ENCODE assay signal across 9 cellular contexts in the genomic region with DNA sequence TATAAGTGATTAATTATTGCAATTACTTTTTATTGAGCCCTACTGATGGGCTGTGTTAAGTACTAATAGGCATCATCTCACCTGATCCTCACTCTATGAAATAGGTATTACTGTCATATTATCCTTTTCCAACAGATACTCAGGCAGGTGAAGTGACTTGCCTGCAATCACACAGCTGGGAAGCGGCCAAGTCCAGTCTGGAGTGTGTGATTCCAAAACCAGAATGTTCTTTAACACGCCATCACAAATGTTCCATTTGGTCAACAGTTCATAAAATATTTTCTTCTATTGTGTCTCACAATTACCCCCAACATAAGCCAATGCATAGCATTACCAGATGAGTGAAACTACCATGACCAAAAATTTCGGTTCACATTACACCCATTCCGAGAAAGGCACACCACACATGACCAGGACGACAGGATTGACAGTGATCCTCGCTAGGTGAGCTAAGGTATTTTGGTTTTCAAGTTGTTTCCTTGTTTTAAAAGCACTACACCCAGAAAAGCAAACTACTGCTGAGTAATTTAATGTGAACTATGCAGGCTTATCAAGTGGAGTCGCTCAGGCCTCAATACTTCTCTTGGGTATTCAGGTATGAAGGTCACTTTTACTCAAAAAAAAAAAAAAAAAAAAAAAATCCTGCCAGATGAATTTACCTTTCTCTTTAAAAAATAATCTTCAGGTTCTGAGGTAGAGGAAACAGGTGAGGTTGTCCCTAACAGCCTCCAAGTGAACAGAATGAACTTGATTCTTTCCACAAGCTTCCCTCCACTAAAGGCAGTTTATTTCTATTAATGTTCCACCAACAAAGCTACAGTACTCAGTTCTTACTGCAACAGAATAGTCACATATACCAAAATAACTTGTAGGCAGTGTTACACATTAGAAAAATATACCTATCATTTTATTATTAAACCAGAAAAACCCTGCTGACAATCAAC. TPM values are rescaled to one million over a fixed set of nuclear protein-coding genes. Genes with fewer than 3 reads are reported as not detected.
DNase-seq lines count a peak whose midpoint lies in the region; ATAC-seq, FAIRE-seq and TF ChIP-seq lines count a peak whose summit lies in the region.
"Had no signal": no experiment of that assay in that cellular context is flagged by ENCODE, and none has a peak within 500 bp of the region (broad histone marks: within the 10 kb centered on the region; RNA-seq: fewer than 3 reads in every experiment).

No MANE protein-coding gene starts in this region.

- 74% methylated on average over 7 of the region's 7 CpGs for WGBS in GM12878 (ENCODE audit: insufficient coverage, insufficient replicate concordance, low lambda C conversion rate, missing lambda C conversion rate)
- WGBS in HepG2 (ENCODE audit: low lambda C conversion rate), result 74% methylated on average over 7 of the region's 7 CpGs
- 31 to 59% (median 44%) methylated on average over 7 of the region's 7 CpGs for WGBS in stomach, 5 donors

- H3K9me3 Mint-ChIP-seq in activated CD4-positive, alpha-beta T cell treated with anti-CD3 and anti-CD28 coated beads, Interleukin-2, amount 10 ng/mL, durations not matched to agents 7 days and 5 days, result peaks cover 6% of the 10 kb centered on the region

- no peak overlapping the region for H3K9ac ChIP-seq in GM12878 (ENCODE audit: control insufficient read depth, insufficient read depth, low read length)
- peak overlapping the region; percentile 89; the same call in 1 of the 2 replicates for H3K9ac ChIP-seq in HepG2 (ENCODE audit: insufficient read depth, low read depth, low read length)

- peak overlapping the region; percentile 34 for H3K4me3 Mint-ChIP-seq in activated CD4-positive, alpha-beta T cell treated with anti-CD3 and anti-CD28 coated beads, Interleukin-2, amount 10 ng/mL, durations not matched to agents 7 days and 5 days

- H3K4me1 Mint-ChIP-seq in activated CD4-positive, alpha-beta T cell treated with anti-CD3 and anti-CD28 coated beads, Interleukin-2, amount 10 ng/mL, durations not matched to agents 7 days and 5 days, result peaks cover 84% of the 10 kb centered on the region

- H3K27me3 Mint-ChIP-seq in activated CD4-positive, alpha-beta T cell treated with anti-CD3 and anti-CD28 coated beads, Interleukin-2, amount 10 ng/mL, durations not matched to agents 7 days and 5 days, result peaks cover 7% of the 10 kb centered on the region

- H3K4me3 ChIP-seq in GM12878, result peak overlapping the region; percentile 69
- peak overlapping the region in 2 of 3 experiments; percentile 58 to 79; a peak in 4 of 6 replicates for H3K4me3 ChIP-seq in HepG2 (replicated peaks in 1 of 3; ENCODE audit: insufficient read depth in 1 of 3, low read depth in 2 of 3, low read length in 3 of 3)
- peak overlapping the region; percentile 62 to 97 (median 82) for H3K4me3 ChIP-seq in stomach

- H3K27ac ChIP-seq in GM12878 (ENCODE audit: control insufficient read depth, insufficient read depth), result peak overlapping the region; percentile 40
- H3K27ac ChIP-seq in HepG2 (ENCODE audit: extremely low read length, insufficient read depth, low read length), result no peak overlapping the region
- peak overlapping the region; percentile 35 to 99 (median 97) for H3K27ac ChIP-seq in stomach

- FAIRE-seq in GM12878 (lab: Jason Lieb, UNC) (peak; percentile 74), HepG2 (lab: Jason Lieb, UNC) (no peak)

- CTCF ChIA-PET in activated CD4-positive, alpha-beta T cell treated with anti-CD3 and anti-CD28 coated beads, Interleukin-2, amount 10 ng/mL, durations not matched to agents 7 days and 5 days (lab: Charles Lee), result interaction anchor here (1.2 to 1.5 kb wide), 2 partner anchors 8 to 49 kb away, joined by 3 to 5 read pairs; no protein-coding TSS in a partner anchor
- CTCF ChIA-PET in GM12878 (lab: Yijun Ruan, JAX) (interaction anchor here (0.6 to 12.3 kb wide), 11 partner anchors 8 to 1969 kb away, joined by 3 to 107 read pairs (median 5); no protein-coding TSS in a partner anchor), HepG2 (lab: Yijun Ruan, JAX; ENCODE audit: low intra/inter-chr PET ratio, low total read pairs) (no interaction called here)

- DNase-seq in activated CD4-positive, alpha-beta T cell treated with anti-CD3 and anti-CD28 coated beads, Interleukin-2, amount 10 ng/mL, durations not matched to agents 7 days and 5 days, result no peak
- no peak for DNase-seq in activated CD4-positive, alpha-beta T cell treated with anti-CD3 and anti-CD28 coated beads for 4 hours
- no peak for DNase-seq in GM12878 (ENCODE audit: low read depth, low spot score)
- DNase-seq in HepG2 (ENCODE audit: low spot score), result no peak
- DNase-seq in stomach, result peak; percentile 65
- no peak for DNase-seq in NAMALWA (ENCODE audit: low spot score)
- no peak for DNase-seq in NCI-H524 treated with DMSO at 0.1 percent for 48 hours (lab: John Stamatoyannopoulos, UW)
- no peak for DNase-seq in AG20443 (ENCODE audit: low spot score)
- DNase-seq: activated effector memory CD4-positive, alpha-beta T cell treated with anti-CD3 and anti-CD28 coated beads, Interleukin-2, amount 50 U/mL, for 16 hours had no signal

- in situ Hi-C loops in GM12878 (cut with MboI), result no loop called here
- in situ Hi-C loops in HepG2 (cut with HindIII; ENCODE audit: extremely low pct_ligation_motif_present, low pct_unique_long_range_greater_than_20kb), result no loop called here

- SMC1A ChIA-PET in GM12878 (lab: Charles Lee; ENCODE audit: uncharacterized antibody, unreplicated experiment), result interaction anchor here (0.6 to 3.0 kb wide), 8 partner anchors 7 to 1092 kb away, joined by 3 to 31 read pairs (median 6); no protein-coding TSS in a partner anchor

- RAD21 ChIA-PET in GM12878 (lab: Charles Lee; ENCODE audit: unreplicated experiment), result interaction anchor here (0.7 to 3.0 kb wide), 11 partner anchors 7 to 99 kb away, joined by 3 to 18 read pairs (median 6); no protein-coding TSS in a partner anchor

- POLR2A ChIA-PET in activated CD4-positive, alpha-beta T cell treated with anti-CD3 and anti-CD28 coated beads, Interleukin-2, amount 10 ng/mL, durations not matched to agents 7 days and 5 days (lab: Charles Lee), result interaction anchor here (0.6 kb wide), 1 partner anchor 470 kb away, joined by 3 read pairs; no protein-coding TSS in a partner anchor
- POLR2A ChIA-PET in GM12878 (lab: Charles Lee) (interaction anchor here (0.5 to 3.8 kb wide), 7 partner anchors 10 to 520 kb away, joined by 3 to 15 read pairs (median 4); a partner anchor contains a TSS), HepG2 (lab: Yijun Ruan, JAX) (interaction anchor here (0.7 kb wide), 1 partner anchor 54 kb away, joined by 5 read pairs; no protein-coding TSS in a partner anchor)

- no peak for TF ChIP-seq EP300 in GM12878 (IDR thresholded peaks at IDR 0.05; ENCODE audit: borderline replicate concordance in 1 of 2, control insufficient read depth in 1 of 2, low read depth in 2 of 2, low read length in 2 of 2)
- no peak for TF ChIP-seq EP300 in HepG2 (IDR thresholded peaks at IDR 0.05; ENCODE audit: low read depth in 2 of 2, low read length in 2 of 2)
- TF ChIP-seq EP300 in HepG2 (CRISPR knock-in tag; IDR thresholded peaks at IDR 0.05; ENCODE audit: borderline replicate concordance), result no peak
- TF ChIP-seq EP300 in stomach (IDR thresholded peaks at IDR 0.05), result no peak

- no peaks in the 10 kb centered on the region for H3K27me3 ChIP-seq in GM12878 (replicated peaks in 1 of 2; ENCODE audit: control insufficient read depth in 2 of 2, insufficient read depth in 2 of 2, low read length in 1 of 2)
- no peaks in the 10 kb centered on the region; a peak in 1 of 5 replicates for H3K27me3 ChIP-seq in HepG2 (ENCODE audit: control insufficient read depth in 1 of 2, insufficient read depth in 2 of 2, low read length in 2 of 2)
- H3K27me3 ChIP-seq in stomach, result no peaks in the 10 kb centered on the region

- no peaks in the 10 kb centered on the region; the same call in 2 of the 3 replicates for H3K9me3 ChIP-seq in GM12878 (replicated peaks; ENCODE audit: control insufficient read depth, insufficient read depth, low read length)
- H3K9me3 ChIP-seq in HepG2 (ENCODE audit: low read length), result no peaks in the 10 kb centered on the region
- H3K9me3 ChIP-seq in stomach, result no peaks in the 10 kb centered on the region

- H2AFZ ChIP-seq in GM12878 (ENCODE audit: control insufficient read depth, low read depth, low read length) (no peak overlapping the region), HepG2 (ENCODE audit: low read length) (no peak overlapping the region)

- TF ChIP-seq POLR2A in GM12878 (IDR thresholded peaks at IDR 0.05; ENCODE audit: low read depth, low read length) (no peak), HepG2 (IDR thresholded peaks at IDR 0.05; ENCODE audit: insufficient read depth in 1 of 2, low read depth in 2 of 2, low read length in 2 of 2) (no peak), stomach (IDR thresholded peaks at IDR 0.05) (no peak)

- H4K20me1 ChIP-seq in GM12878 (ENCODE audit: control insufficient read depth, insufficient read depth) (no peaks in the 10 kb centered on the region; the same call in 1 of the 2 replicates), HepG2 (ENCODE audit: insufficient read depth, low read length) (peaks cover 6% of the 10 kb centered on the region; the same call in 1 of the 2 replicates)

- H3K27ac Mint-ChIP-seq in activated CD4-positive, alpha-beta T cell treated with anti-CD3 and anti-CD28 coated beads, Interleukin-2, amount 10 ng/mL, durations not matched to agents 7 days and 5 days, result no peak overlapping the region

- H3K4me2 ChIP-seq in GM12878 (ENCODE audit: control insufficient read depth, insufficient read depth) (peak overlapping the region; percentile 81), HepG2 (ENCODE audit: low read depth, low read length) (peak overlapping the region; percentile 62)

- TF ChIP-seq CTCF in GM12878 (IDR thresholded peaks at IDR 0.05 in 2 of 3, conservative IDR thresholded peaks at IDR 0.05 in 1 of 3; ENCODE audit: control insufficient read depth in 2 of 3, extremely low read depth in 1 of 3, insufficient read depth in 1 of 3, low read depth in 3 of 3, low read length in 3 of 3) (no peak), HepG2 (CRISPR knock-in tag; IDR thresholded peaks at IDR 0.05) (no peak), stomach (IDR thresholded peaks at IDR 0.05) (no peak)

- BruUV-seq in GM12878 (replicated peaks; lab: Mats Ljungman, UMichigan), result TSS peak; percentile 96
- TSS peak; percentile 34 for BruUV-seq in HepG2 (replicated peaks; lab: Mats Ljungman, UMichigan)

- H3K79me2 ChIP-seq in GM12878 (ENCODE audit: control insufficient read depth, insufficient read depth, low read length) (peaks cover 57% of the 10 kb centered on the region), HepG2 (ENCODE audit: insufficient read depth, low read length) (peaks cover 62% of the 10 kb centered on the region)

- H3K4me1 ChIP-seq in GM12878 (ENCODE audit: control insufficient read depth, insufficient read depth, low read length) (peaks cover 35% of the 10 kb centered on the region), HepG2 (ENCODE audit: insufficient read depth, low read length) (peaks cover 74% of the 10 kb centered on the region), stomach (peaks cover 65 to 85% (median 74%) of the 10 kb centered on the region in 4 donors)

- peaks cover 29% of the 10 kb centered on the region for H3K36me3 Mint-ChIP-seq in activated CD4-positive, alpha-beta T cell treated with anti-CD3 and anti-CD28 coated beads, Interleukin-2, amount 10 ng/mL, durations not matched to agents 7 days and 5 days (ENCODE audit: low read depth)

- TF ChIP-seq RAD21 in GM12878 (IDR thresholded peaks at IDR 0.05; ENCODE audit: insufficient read depth, low read depth, low read length) (no peak), HepG2 (CRISPR knock-in tag; IDR thresholded peaks at IDR 0.05) (no peak)

- peak; percentile 52 for ATAC-seq in GM12878
- no peak for ATAC-seq in HepG2

- intact Hi-C loops in GM12878 (cut with micrococcal nuclease; ENCODE audit: unreplicated experiment) (loop anchor here (2.0 kb wide), 1 partner anchor 59 kb away; no protein-coding TSS in a partner anchor), HepG2 (cut with micrococcal nuclease; ENCODE audit: unreplicated experiment) (no loop called here), stomach (cut with DNase I; ENCODE audit: low total_unique reads) (no loop called here)

- H3K36me3 ChIP-seq in GM12878 (ENCODE audit: control insufficient read depth in 2 of 2, insufficient read depth in 2 of 2, low read length in 1 of 2) (no peaks in the 10 kb centered on the region), HepG2 (replicated peaks in 1 of 2; ENCODE audit: control insufficient read depth in 1 of 2, insufficient read depth in 2 of 2, low read length in 2 of 2) (no peaks in the 10 kb centered on the region; a peak in 1 of 5 replicates), stomach (no peaks in the 10 kb centered on the region)

RNA-seq across cellular contexts. Expression of a gene that starts 2.4 kb away (rescaled TPM):
- 10 to 100 TPM; 23.0 to 23.7 TPM for total RNA-seq in activated CD4-positive, alpha-beta T cell treated with anti-CD3 and anti-CD28 coated beads, Interleukin-2, amount 10 ng/mL, durations not matched to agents 7 days and 5 days
- total RNA-seq in GM12878 (2013; cell fraction: nucleolus; rRNA removed), result 54.9 and 58.5 TPM in 2 replicates
- 47.5 and 53.3 TPM in 2 replicates for total RNA-seq in GM12878 (2014; rRNA removed)
- 22.3 and 26.5 TPM in 2 replicates for total RNA-seq in GM12878 (2014; rRNA removed; fragmentation: Illumina TruSeq; extraction: Trizol)
- total RNA-seq in GM12878 (2021), result 68.6 and 68.7 TPM in 2 replicates
- polyA plus RNA-seq in GM12878 (2011; ENCODE audit: low read depth), result 7.5 TPM
- polyA plus RNA-seq in GM12878 (2011; rRNA removed), result 11.7 and 13.0 TPM in 2 replicates
- 22.7 and 26.9 TPM in 2 replicates for polyA plus RNA-seq in GM12878 (2011; cell fraction: cytosol; rRNA removed)
- 24.3 and 28.7 TPM in 2 replicates for polyA plus RNA-seq in GM12878 (2011; cell fraction: nucleus; rRNA removed)
- polyA plus RNA-seq in GM12878 (2012), result 18.5 and 21.4 TPM in 2 replicates
- 20.1 and 29.5 TPM in 2 replicates for polyA plus RNA-seq in GM12878 (2014; fragmentation: Illumina TruSeq; extraction: Trizol)
- 1 to 10 TPM in 1 of 2 experiments, under 1 TPM in 1; 0.66 to 1.7 TPM for polyA plus RNA-seq in GM12878 (2014; fragmentation: Nextera tagmentation; extraction: Ambion mirVana)
- 54.0 and 63.8 TPM in 2 replicates for polyA plus RNA-seq in GM12878 (2014; rRNA removed)
- polyA plus RNA-seq in GM12878 (2016; fragmentation: Nextera tagmentation; extraction: Ambion mirVana), result 10 to 100 TPM; 49.7 to 52.6 TPM
- polyA minus RNA-seq in GM12878 (2011; rRNA and poly(A)+ RNA removed), result 10.7 and 17.4 TPM in 2 replicates
- polyA minus RNA-seq in GM12878 (2011; cell fraction: cytosol; rRNA and poly(A)+ RNA removed), result 11.3 and 11.4 TPM in 2 replicates
- 8.9 and 18.9 TPM in 2 replicates for polyA minus RNA-seq in GM12878 (2011; cell fraction: nucleus; rRNA and poly(A)+ RNA removed)
- 5.3 TPM in 2 replicates for total RNA-seq in HepG2 (2016; rRNA removed; fragmentation: Illumina TruSeq; extraction: Trizol)
- 1.5 and 1.6 TPM in 2 replicates for total RNA-seq in HepG2 (2016; cell fraction: cytosol; rRNA removed; fragmentation: Illumina TruSeq; extraction: Trizol; ENCODE audit: low read depth)
- 4.0 and 5.3 TPM in 2 replicates for total RNA-seq in HepG2 (2016; cell fraction: insoluble cytoplasmic fraction; rRNA removed; fragmentation: Illumina TruSeq; extraction: Trizol)
- total RNA-seq in HepG2 (2016; cell fraction: membrane; rRNA removed; fragmentation: Illumina TruSeq; extraction: Trizol), result 5.1 and 5.2 TPM in 2 replicates
- total RNA-seq in HepG2 (2016; cell fraction: nucleus; rRNA removed; fragmentation: Illumina TruSeq; extraction: Trizol), result 3.6 and 4.5 TPM in 2 replicates
- 4.6 and 4.8 TPM in 2 replicates for polyA plus RNA-seq in HepG2 (2011; rRNA removed)
- 7.4 and 7.7 TPM in 2 replicates for polyA plus RNA-seq in HepG2 (2011; cell fraction: cytosol; rRNA removed)
- polyA plus RNA-seq in HepG2 (2011; cell fraction: nucleus; rRNA removed), result 7.8 and 10.1 TPM in 2 replicates
- 4.7 and 5.8 TPM in 2 replicates for polyA plus RNA-seq in HepG2 (2012)
- polyA plus RNA-seq in HepG2 (2016; cell fraction: cytosol; fragmentation: Illumina TruSeq; extraction: Trizol; ENCODE audit: low read depth), result 1.9 and 2.0 TPM in 2 replicates
- polyA plus RNA-seq in HepG2 (2016; cell fraction: insoluble cytoplasmic fraction; fragmentation: Illumina TruSeq; extraction: Trizol; ENCODE audit: low read depth), result 6.9 and 8.5 TPM in 2 replicates
- polyA plus RNA-seq in HepG2 (2016; cell fraction: membrane; fragmentation: Illumina TruSeq; extraction: Trizol; ENCODE audit: low read depth), result 4.4 and 4.6 TPM in 2 replicates
- 8.1 and 10.3 TPM in 2 replicates for polyA plus RNA-seq in HepG2 (2016; cell fraction: nucleus; fragmentation: Illumina TruSeq; extraction: Trizol; ENCODE audit: insufficient read depth, low read depth)
- polyA minus RNA-seq in HepG2 (2011; rRNA and poly(A)+ RNA removed; ENCODE audit: low replicate concordance), result 7.0 and 9.7 TPM in 2 replicates
- 6.2 and 6.3 TPM in 2 replicates for polyA minus RNA-seq in HepG2 (2011; cell fraction: cytosol; rRNA and poly(A)+ RNA removed)
- 8.0 and 8.7 TPM in 2 replicates for polyA minus RNA-seq in HepG2 (2011; cell fraction: nucleus; rRNA and poly(A)+ RNA removed)
- total RNA-seq in stomach, result 100 to 1,000 TPM in 1 of 5 donors, 10 to 100 TPM in 4; 13.4 to 105 (median 68.5) TPM
- polyA plus RNA-seq in stomach, result 10 to 100 TPM; 31.3 to 44.0 (median 37.1) TPM

RNA-seq across cellular contexts. Expression of a gene that starts 58.2 kb away (rescaled TPM):
- total RNA-seq in activated CD4-positive, alpha-beta T cell treated with anti-CD3 and anti-CD28 coated beads, Interleukin-2, amount 10 ng/mL, durations not matched to agents 7 days and 5 days, result 10 to 100 TPM; 30.7 to 32.7 TPM
- 18.6 and 21.9 TPM in 2 replicates for total RNA-seq in GM12878 (2013; cell fraction: nucleolus; rRNA removed)
- total RNA-seq in GM12878 (2014; rRNA removed) (23.3 and 27.7 TPM in 2 replicates), GM12878 (2014; rRNA removed; fragmentation: Illumina TruSeq; extraction: Trizol) (6.9 and 10.2 TPM in 2 replicates), GM12878 (2021) (20.7 and 21.7 TPM in 2 replicates), HepG2 (2016; rRNA removed; fragmentation: Illumina TruSeq; extraction: Trizol) (8.2 and 18.4 TPM in 2 replicates), stomach (100 to 1,000 TPM in 4 of 5 donors, 10 to 100 TPM in 1; 67.6 to 395 (median 160) TPM)
- polyA plus RNA-seq in GM12878 (2011; ENCODE audit: low read depth), result 3.2 TPM
- polyA plus RNA-seq in GM12878 (2011; rRNA removed) (1.1 and 1.6 TPM in 2 replicates), GM12878 (2014; fragmentation: Illumina TruSeq; extraction: Trizol) (3.4 and 10.4 TPM in 2 replicates), GM12878 (2014; fragmentation: Nextera tagmentation; extraction: Ambion mirVana) (under 1 TPM; 0.18 to 0.35 TPM), GM12878 (2014; rRNA removed) (19.9 and 20.8 TPM in 2 replicates), GM12878 (2016; fragmentation: Nextera tagmentation; extraction: Ambion mirVana) (10 to 100 TPM; 12.9 to 14.4 TPM), HepG2 (2011; rRNA removed) (25.5 and 36.0 TPM in 2 replicates), stomach (10 to 100 TPM; 52.1 to 69.6 (median 68.8) TPM)
- 1.1 and 3.2 TPM in 2 replicates for polyA plus RNA-seq in GM12878 (2011; cell fraction: cytosol; rRNA removed)
- polyA plus RNA-seq in GM12878 (2011; cell fraction: nucleus; rRNA removed), result 17.7 and 27.4 TPM in 2 replicates
- polyA plus RNA-seq in GM12878 (2012), result 5.7 and 6.6 TPM in 2 replicates
- polyA minus RNA-seq in GM12878 (2011; rRNA and poly(A)+ RNA removed), result 1.9 and 5.3 TPM in 2 replicates
- 1.1 and 1.2 TPM in 2 replicates for polyA minus RNA-seq in GM12878 (2011; cell fraction: cytosol; rRNA and poly(A)+ RNA removed)
- polyA minus RNA-seq in GM12878 (2011; cell fraction: nucleus; rRNA and poly(A)+ RNA removed), result 3.9 and 4.6 TPM in 2 replicates
- 2.2 and 2.5 TPM in 2 replicates for total RNA-seq in HepG2 (2016; cell fraction: cytosol; rRNA removed; fragmentation: Illumina TruSeq; extraction: Trizol; ENCODE audit: low read depth)
- 6.5 and 17.6 TPM in 2 replicates for total RNA-seq in HepG2 (2016; cell fraction: insoluble cytoplasmic fraction; rRNA removed; fragmentation: Illumina TruSeq; extraction: Trizol)
- 4.3 and 5.1 TPM in 2 replicates for total RNA-seq in HepG2 (2016; cell fraction: membrane; rRNA removed; fragmentation: Illumina TruSeq; extraction: Trizol)
- 19.5 and 20.1 TPM in 2 replicates for total RNA-seq in HepG2 (2016; cell fraction: nucleus; rRNA removed; fragmentation: Illumina TruSeq; extraction: Trizol)
- 5.2 and 9.3 TPM in 2 replicates for polyA plus RNA-seq in HepG2 (2011; cell fraction: cytosol; rRNA removed)
- 174 and 222 TPM in 2 replicates for polyA plus RNA-seq in HepG2 (2011; cell fraction: nucleus; rRNA removed)
- 10.1 and 13.1 TPM in 2 replicates for polyA plus RNA-seq in HepG2 (2012)
- 0.78 and 1.1 TPM in 2 replicates for polyA plus RNA-seq in HepG2 (2016; cell fraction: cytosol; fragmentation: Illumina TruSeq; extraction: Trizol; ENCODE audit: low read depth)
- polyA plus RNA-seq in HepG2 (2016; cell fraction: insoluble cytoplasmic fraction; fragmentation: Illumina TruSeq; extraction: Trizol; ENCODE audit: low read depth), result 6.1 and 6.5 TPM in 2 replicates
- 2.0 and 2.2 TPM in 2 replicates for polyA plus RNA-seq in HepG2 (2016; cell fraction: membrane; fragmentation: Illumina TruSeq; extraction: Trizol; ENCODE audit: low read depth)
- polyA plus RNA-seq in HepG2 (2016; cell fraction: nucleus; fragmentation: Illumina TruSeq; extraction: Trizol; ENCODE audit: insufficient read depth, low read depth), result 42.8 and 47.4 TPM in 2 replicates
- 51.3 and 57.2 TPM in 2 replicates for polyA minus RNA-seq in HepG2 (2011; rRNA and poly(A)+ RNA removed; ENCODE audit: low replicate concordance)
- polyA minus RNA-seq in HepG2 (2011; cell fraction: cytosol; rRNA and poly(A)+ RNA removed), result 5.3 and 6.5 TPM in 2 replicates
- polyA minus RNA-seq in HepG2 (2011; cell fraction: nucleus; rRNA and poly(A)+ RNA removed), result 28.3 and 30.6 TPM in 2 replicates
